30 cellular contexts compared by ENCODE assay signal in the genomic region with DNA sequence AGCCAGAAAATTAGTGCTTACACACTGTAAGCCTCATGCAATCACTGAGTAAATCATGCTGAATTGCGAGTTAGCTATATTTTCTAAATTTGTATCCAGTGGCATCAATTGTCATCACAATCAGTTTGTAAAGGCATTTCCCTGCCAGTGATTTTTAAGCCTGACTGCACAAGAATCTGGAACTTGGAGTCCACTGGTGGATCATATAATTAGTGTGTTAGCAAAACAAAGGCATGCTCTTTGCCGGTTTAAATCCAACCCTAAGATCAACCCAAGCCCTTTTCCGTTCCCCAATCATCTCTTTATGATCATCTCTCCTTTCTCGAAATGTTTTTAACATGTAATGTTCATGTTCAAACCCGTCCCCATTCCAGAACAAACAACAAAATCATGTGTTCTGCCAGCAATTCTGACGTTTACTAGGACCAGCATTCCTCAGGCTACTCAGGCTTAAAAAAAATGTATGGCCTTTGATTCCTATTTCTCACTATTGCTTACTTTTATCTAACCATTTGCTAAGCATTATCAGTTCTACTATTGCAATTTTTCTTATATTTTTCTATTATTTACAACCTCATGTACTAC.
A peak's percentile ranks its signal among the peaks of the same experiment; 100 is the strongest.
DNase-seq lines count a peak whose midpoint lies in the region; ATAC-seq, FAIRE-seq and TF ChIP-seq lines count a peak whose summit lies in the region.
"Had no signal": no experiment of that assay in that cellular context is flagged by ENCODE, and none has a peak within 500 bp of the region (broad histone marks: within the 10 kb centered on the region; RNA-seq: fewer than 3 reads in every experiment).

No MANE protein-coding gene starts in this region.

- H3K4me1 ChIP-seq in keratinocyte (ENCODE audit: control insufficient read depth, extremely low read depth, insufficient read depth, low read length): peaks cover 3% of the 10 kb centered on the region
- H3K4me1 ChIP-seq in ovary (ENCODE audit: insufficient read depth): no peaks in the 10 kb centered on the region
- H3K4me1 ChIP-seq: body of pancreas, right lobe of liver, upper lobe of left lung had no signal

- TF ChIP-seq POLR2A in ovary (IDR thresholded peaks at IDR 0.05): no peak

- H3K27me3 ChIP-seq in keratinocyte (ENCODE audit: control insufficient read depth, extremely low read depth, insufficient read depth, low read length): no peaks in the 10 kb centered on the region
- H3K27me3 ChIP-seq in ovary: no peaks in the 10 kb centered on the region
- H3K27me3 ChIP-seq: body of pancreas, hepatocyte, right lobe of liver, upper lobe of left lung had no signal

- no peaks in the 10 kb centered on the region for H3K9me1 ChIP-seq in keratinocyte (ENCODE audit: control insufficient read depth, extremely low read depth, insufficient read depth, low read length)

- H3K9me3 ChIP-seq in keratinocyte (ENCODE audit: control insufficient read depth, low read depth, low read length) (no peaks in the 10 kb centered on the region), ovary (no peaks in the 10 kb centered on the region)
- H3K9me3 ChIP-seq: body of pancreas, left ventricle myocardium inferior, right lobe of liver, SK-N-SH, upper lobe of left lung had no signal

- 64 to 68% (median 64%) methylated on average over 6 of the region's 6 CpGs for WGBS in ovary, 3 donors

- peak overlapping the region; percentile 58 for H2AFZ ChIP-seq in keratinocyte (ENCODE audit: control insufficient read depth, low read length)
- H2AFZ ChIP-seq: hepatocyte had no signal

- H3K36me3 ChIP-seq in keratinocyte (ENCODE audit: control insufficient read depth in 2 of 2, extremely low read depth in 1 of 2, insufficient read depth in 2 of 2, low read length in 2 of 2) (no peaks in the 10 kb centered on the region), ovary (no peaks in the 10 kb centered on the region)
- H3K36me3 ChIP-seq: left ventricle myocardium inferior, right lobe of liver, upper lobe of left lung had no signal

- dilution Hi-C loops in keratinocyte (cut with MboI; ENCODE audit: extremely low pct_ligation_motif_present, low sequenced_read_pairs): no loop called here

- H3K27ac ChIP-seq in keratinocyte (ENCODE audit: control insufficient read depth, insufficient read depth, low read length): no peak overlapping the region
- no peak overlapping the region for H3K27ac ChIP-seq in ovary
- H3K27ac ChIP-seq: body of pancreas, hepatocyte, left ventricle myocardium inferior, right lobe of liver, upper lobe of left lung had no signal

- H3K9me3 Mint-ChIP-seq in HFFc6 (no peaks in the 10 kb centered on the region), T-cell (peaks cover 0 to 11% (median 6%) of the 10 kb centered on the region in 3 donors)

- no peak overlapping the region; the same call in 1 of the 2 replicates for H3K27ac Mint-ChIP-seq in HFFc6
- H3K27ac Mint-ChIP-seq in T-cell: no peak overlapping the region
- H3K27ac Mint-ChIP-seq: activated CD4-positive, alpha-beta T cell treated with anti-CD3 and anti-CD28 coated beads for 36 hours; activated CD8-positive, alpha-beta T cell treated with anti-CD3 and anti-CD28 coated beads, Interleukin-2, amount 10 ng/mL, durations not matched to agents 7 days and 5 days; activated naive CD8-positive, alpha-beta T cell; IgD-negative memory B cell; natural killer cell; T-helper 17 cell had no signal

- H3K4me3 ChIP-seq in astrocyte of the spinal cord (ENCODE audit: low read depth, low read length): no peak overlapping the region
- H3K4me3 ChIP-seq in keratinocyte (ENCODE audit: control insufficient read depth in 2 of 3, extremely low read depth in 1 of 3, insufficient read depth in 2 of 3, low read depth in 1 of 3, low read length in 3 of 3): no peak overlapping the region
- no peak overlapping the region for H3K4me3 ChIP-seq in ovary
- H3K4me3 ChIP-seq: body of pancreas, hepatocyte, left ventricle myocardium inferior, right lobe of liver, upper lobe of left lung had no signal

- no peaks in the 10 kb centered on the region for H4K20me1 ChIP-seq in keratinocyte (ENCODE audit: control insufficient read depth, extremely low read depth, insufficient read depth, low read length)

- H3K9ac ChIP-seq in keratinocyte (ENCODE audit: control insufficient read depth, extremely low read depth, insufficient read depth, low read length): no peak overlapping the region
- H3K9ac ChIP-seq: SK-N-SH had no signal

- intact Hi-C loops in ovary (cut with DNase I): no loop called here

- H3K36me3 Mint-ChIP-seq in HFFc6 (ENCODE audit: low read depth): no peaks in the 10 kb centered on the region
- H3K36me3 Mint-ChIP-seq in T-cell: no peaks in the 10 kb centered on the region
- H3K36me3 Mint-ChIP-seq: activated naive CD8-positive, alpha-beta T cell; IgD-negative memory B cell; natural killer cell had no signal

- POLR2A ChIA-PET in T-cell (lab: Charles Lee): no interaction called here

- DNase-seq in HFFc6: no peak
- peak; percentile 16 for DNase-seq in astrocyte of the spinal cord (ENCODE audit: low read depth, low spot score)
- no peak for DNase-seq in keratinocyte (ENCODE audit: low read depth, low spot score)
- peak; percentile 51 for DNase-seq in renal cortical epithelial cell (ENCODE audit: low read depth)
- DNase-seq in NCI-H1092 treated with DMSO at 0.1 percent for 48 hours (lab: John Stamatoyannopoulos, UW): no peak
- no peak for DNase-seq in ovary
- DNase-seq in T-cell: no peak
- DNase-seq: activated CD4-positive, alpha-beta T cell treated with anti-CD3 and anti-CD28 coated beads for 36 hours; activated CD8-positive, alpha-beta T cell treated with anti-CD3 and anti-CD28 coated beads, Interleukin-2, amount 10 ng/mL, durations not matched to agents 7 days and 5 days; activated effector memory CD4-positive, alpha-beta T cell treated with Interleukin-2 at 50 U/mL for 16 hours; activated T-cell treated with anti-CD3 and anti-CD28 coated beads for 4 hours; body of pancreas; DMS53; foreskin melanocyte; H7; left ventricle myocardium inferior; natural killer cell; NCI-H1417 treated with DMSO at 0.1 percent for 48 hours; NCI-H2107; NCI-H510A; right lobe of liver; SK-N-SH; stimulated activated CD4-positive, alpha-beta T cell treated with anti-CD3 and anti-CD28 coated beads, Interleukin-2, amount 100 ng/mL, for 48 hours; T-helper 17 cell; upper lobe of left lung had no signal

- H3K79me2 ChIP-seq in keratinocyte (ENCODE audit: control insufficient read depth, insufficient read depth, low read length): no peaks in the 10 kb centered on the region
- H3K79me2 ChIP-seq: hepatocyte had no signal

- TF ChIP-seq EP300 in ovary (IDR thresholded peaks at IDR 0.05): no peak

- CTCF ChIA-PET in T-cell (lab: Charles Lee): interaction anchor here in 1 of 2 donors (0.6 kb wide), 1 partner anchor 135 kb away, joined by 5 read pairs; no protein-coding TSS in a partner anchor

- in situ Hi-C loops in astrocyte of the spinal cord (cut with HindIII; ENCODE audit: low sequenced_read_pairs): no loop called here

- TF ChIP-seq CTCF in HFFc6 (IDR thresholded peaks at IDR 0.05): no peak
- TF ChIP-seq CTCF in astrocyte of the spinal cord (IDR thresholded peaks at IDR 0.05; ENCODE audit: low read depth, low read length): no peak
- TF ChIP-seq CTCF in keratinocyte (optimal IDR thresholded peaks at IDR 0.05 in 1 of 3, IDR thresholded peaks at IDR 0.05 in 1 of 3, conservative IDR thresholded peaks at IDR 0.05 in 1 of 3; ENCODE audit: extremely low read depth in 1 of 3, insufficient read depth in 2 of 3, low read length in 3 of 3): no peak
- TF ChIP-seq CTCF in ovary (IDR thresholded peaks at IDR 0.05): no peak

- H3K4me1 Mint-ChIP-seq in HFFc6 (ENCODE audit: low read depth) (peaks cover 19% of the 10 kb centered on the region; the same call in 1 of the 2 replicates), T-cell (no peaks in the 10 kb centered on the region)
- H3K4me1 Mint-ChIP-seq: activated CD4-positive, alpha-beta T cell treated with anti-CD3 and anti-CD28 coated beads for 36 hours; IgD-negative memory B cell; natural killer cell; T-helper 17 cell had no signal

- H3K4me2 ChIP-seq in keratinocyte (ENCODE audit: control insufficient read depth, extremely low read depth, insufficient read depth, low read depth, low read length): peak overlapping the region; percentile 27
- H3K4me2 ChIP-seq: hepatocyte, SK-N-SH had no signal

- ATAC-seq in GM21723 (IDR thresholded peaks at IDR 0.05; ENCODE audit: unreplicated experiment): no peak
- ATAC-seq in T-cell (replicated peaks in 1 of 4): no peak
- ATAC-seq: activated CD4-positive, alpha-beta T cell treated with anti-CD3 and anti-CD28 coated beads for 36 hours; activated CD8-positive, alpha-beta T cell treated with anti-CD3 and anti-CD28 coated beads, Interleukin-2, amount 10 ng/mL, durations not matched to agents 7 days and 5 days; body of pancreas; natural killer cell; right lobe of liver; T-helper 17 cell had no signal

- peak; percentile 29 for FAIRE-seq in keratinocyte (lab: Jason Lieb, UNC)
- FAIRE-seq: G401.6 had no signal

- H3K27me3 Mint-ChIP-seq in HFFc6 (ENCODE audit: insufficient read depth): 0 out of 2 replicates have a peak, but pooled peaks cover 1% of the 10 kb centered on the region
- H3K27me3 Mint-ChIP-seq in T-cell: no peaks in the 10 kb centered on the region
- H3K27me3 Mint-ChIP-seq: activated CD4-positive, alpha-beta T cell treated with anti-CD3 and anti-CD28 coated beads for 36 hours; IgD-negative memory B cell; T-helper 17 cell had no signal

- H3K4me3 Mint-ChIP-seq in HFFc6 (peak overlapping the region; percentile 4; the same call in 1 of the 2 replicates), T-cell (no peak overlapping the region)
- H3K4me3 Mint-ChIP-seq: activated CD4-positive, alpha-beta T cell treated with anti-CD3 and anti-CD28 coated beads for 36 hours; activated CD8-positive, alpha-beta T cell treated with anti-CD3 and anti-CD28 coated beads, Interleukin-2, amount 10 ng/mL, durations not matched to agents 7 days and 5 days; activated naive CD8-positive, alpha-beta T cell; IgD-negative memory B cell; natural killer cell; T-helper 17 cell had no signal

Comparison
In these comparisons a context has a peak if more than half of its experiments do, and no peak if none do; other contexts are left out.
1. DNase-seq: peak in astrocyte of the spinal cord (single experiment) and renal cortical epithelial cell (single experiment); none in HFFc6 (single experiment), keratinocyte (single experiment), NCI-H1092 treated with DMSO at 0.1 percent for 48 hours (single experiment), ovary (0 of 5) and T-cell (0 of 34).